ENCODE assay signal across 15 cellular contexts in genomic region chr3:157131861-157132260, GRCh38. TPM values are rescaled to one million over a fixed set of nuclear protein-coding genes. Genes with fewer than 3 reads are reported as not detected.
DNase-seq lines count a peak whose midpoint lies in the region; ATAC-seq and TF ChIP-seq lines count a peak whose summit lies in the region.
"Had no signal": no experiment of that assay in that cellular context is flagged by ENCODE, and none has a peak within 500 bp of the region (broad histone marks: within the 10 kb centered on the region; RNA-seq: fewer than 3 reads in every experiment).

No MANE protein-coding gene starts in this region.

- H3K4me3 ChIP-seq in fibroblast of the aortic adventitia (ENCODE audit: low read depth, low read length): no peak overlapping the region
- H3K4me3 ChIP-seq in thoracic aorta: no peak overlapping the region
- H3K4me3 ChIP-seq: lung, MG63 had no signal

- H3K4me1 ChIP-seq in thoracic aorta (ENCODE audit: control insufficient read depth in 1 of 2, low read depth in 2 of 2): peaks cover 31 to 84% of the 10 kb centered on the region in 2 donors

- no peak for DNase-seq in activated T-cell treated with anti-CD3 and anti-CD28 coated beads, Interleukin-2, amount 50 U/mL, for 72 hours
- DNase-seq in activated T-cell treated with anti-CD3 and anti-CD28 coated beads for 4 hours (no peak), fibroblast of the aortic adventitia (ENCODE audit: low read depth) (peak; percentile 38), thoracic aorta (ENCODE audit: low spot score) (no peak), left ventricle myocardium superior (no peak), mucosa of gallbladder (ENCODE audit: low spot score) (no peak)
- DNase-seq in activated CD4-positive, alpha-beta memory T cell treated with anti-CD3 and anti-CD28 coated beads for 36 hours: no peak
- no peak for DNase-seq in activated CD4-positive, CD25-positive, alpha-beta regulatory T cell (lab: John Stamatoyannopoulos, UW)
- DNase-seq: activated CD4-positive, alpha-beta T cell treated with anti-CD3 and anti-CD28 coated beads, Interleukin-2, amount 50 U/mL, for 48 hours; foreskin melanocyte; H9; MG63; NCI-H510A; SHP77 had no signal

- peaks cover 78% of the 10 kb centered on the region for H3K4me1 Mint-ChIP-seq in activated T-cell treated with anti-CD3 and anti-CD28 coated beads, Interleukin-2, amount 50 U/mL, for 72 hours (ENCODE audit: low read depth)
- H3K4me1 Mint-ChIP-seq in activated CD4-positive, alpha-beta memory T cell treated with anti-CD3 and anti-CD28 coated beads for 36 hours (ENCODE audit: low read depth): peaks cover 78% of the 10 kb centered on the region

- H3K36me3 ChIP-seq in thoracic aorta: no peaks in the 10 kb centered on the region
- H3K36me3 ChIP-seq: MG63 had no signal

- peak overlapping the region; percentile 7 to 52 for H3K4me3 Mint-ChIP-seq in activated T-cell treated with anti-CD3 and anti-CD28 coated beads, Interleukin-2, amount 50 U/mL, for 72 hours
- no peak overlapping the region for H3K4me3 Mint-ChIP-seq in activated CD4-positive, alpha-beta memory T cell treated with anti-CD3 and anti-CD28 coated beads for 36 hours
- H3K4me3 Mint-ChIP-seq: H9 had no signal

- H3K27ac Mint-ChIP-seq in activated T-cell treated with anti-CD3 and anti-CD28 coated beads, Interleukin-2, amount 50 U/mL, for 72 hours: peak overlapping the region; percentile 30
- peak overlapping the region; percentile 83 for H3K27ac Mint-ChIP-seq in activated CD4-positive, alpha-beta memory T cell treated with anti-CD3 and anti-CD28 coated beads for 36 hours

- no peaks in the 10 kb centered on the region for H3K27me3 ChIP-seq in thoracic aorta (replicated peaks; ENCODE audit: insufficient read depth)
- H3K27me3 ChIP-seq: MG63 had no signal

- no peak for ATAC-seq in activated T-cell treated with anti-CD3 and anti-CD28 coated beads, Interleukin-2, amount 50 U/mL, for 72 hours (replicated peaks in 1 of 2)
- ATAC-seq in thoracic aorta (ENCODE audit: insufficient number of reproducible peaks, low FRiP score, low read depth): no peak
- no peak for ATAC-seq in left ventricle myocardium superior

- no peaks in the 10 kb centered on the region for H3K27me3 Mint-ChIP-seq in activated T-cell treated with anti-CD3 and anti-CD28 coated beads, Interleukin-2, amount 50 U/mL, for 72 hours (ENCODE audit: low read depth)
- H3K27me3 Mint-ChIP-seq in activated CD4-positive, alpha-beta memory T cell treated with anti-CD3 and anti-CD28 coated beads for 36 hours: no peaks in the 10 kb centered on the region

- H3K9me3 ChIP-seq in thoracic aorta: no peaks in the 10 kb centered on the region
- H3K9me3 ChIP-seq: MG63 had no signal

- TF ChIP-seq CTCF in fibroblast of the aortic adventitia (IDR thresholded peaks at IDR 0.05; ENCODE audit: insufficient read depth, low read length) (no peak), thoracic aorta (IDR thresholded peaks at IDR 0.05) (no peak)

- CTCF ChIA-PET in activated CD4-positive, alpha-beta memory T cell treated with anti-CD3 and anti-CD28 coated beads for 36 hours (lab: Charles Lee): interaction anchor here (0.6 to 4.0 kb wide), 9 partner anchors 10 to 1084 kb away, joined by 3 to 17 read pairs (median 3); no protein-coding TSS in a partner anchor

- no peaks in the 10 kb centered on the region for H3K9me3 Mint-ChIP-seq in activated T-cell treated with anti-CD3 and anti-CD28 coated beads, Interleukin-2, amount 50 U/mL, for 72 hours
- H3K9me3 Mint-ChIP-seq in activated CD4-positive, alpha-beta memory T cell treated with anti-CD3 and anti-CD28 coated beads for 36 hours: no peaks in the 10 kb centered on the region
- H3K9me3 Mint-ChIP-seq: H9 had no signal

- POLR2A ChIA-PET in activated CD4-positive, alpha-beta memory T cell treated with anti-CD3 and anti-CD28 coated beads for 36 hours (lab: Charles Lee): interaction anchor here (1.0 to 5.7 kb wide), 3 partner anchors 11 to 456 kb away, joined by 4 to 67 read pairs (median 5); no protein-coding TSS in a partner anchor

- H3K27ac ChIP-seq in thoracic aorta: peak overlapping the region; percentile 62 to 76

- H3K36me3 Mint-ChIP-seq in activated T-cell treated with anti-CD3 and anti-CD28 coated beads, Interleukin-2, amount 50 U/mL, for 72 hours (ENCODE audit: insufficient read depth in 2 of 2): no peaks in the 10 kb centered on the region
- H3K36me3 Mint-ChIP-seq in activated CD4-positive, alpha-beta memory T cell treated with anti-CD3 and anti-CD28 coated beads for 36 hours: no peaks in the 10 kb centered on the region

- intact Hi-C loops in activated CD4-positive, alpha-beta memory T cell treated with anti-CD3 and anti-CD28 coated beads for 36 hours (cut with micrococcal nuclease): no loop called here
- intact Hi-C loops in left ventricle myocardium superior (cut with micrococcal nuclease): loop anchor here (5.0 kb wide), 1 partner anchor 45 kb away; no protein-coding TSS in a partner anchor

RNA-seq across cellular contexts. Expression of gene CCNL1, which starts 28.1 kb away (rescaled TPM):
- total RNA-seq in activated T-cell treated with anti-CD3 and anti-CD28 coated beads, Interleukin-2, amount 50 U/mL, for 72 hours: 100 to 1,000 TPM; 248 to 315 TPM
- total RNA-seq in activated CD4-positive, alpha-beta memory T cell treated with anti-CD3 and anti-CD28 coated beads for 36 hours: 100 to 1,000 TPM; 144 to 150 TPM
- 86.7 and 138 TPM in 2 replicates for total RNA-seq in fibroblast of the aortic adventitia (ENCODE audit: low replicate concordance)
- total RNA-seq in thoracic aorta: 100 to 1,000 TPM; 210 to 387 TPM
- 30.7 TPM for total RNA-seq in left ventricle myocardium superior
- total RNA-seq in mucosa of gallbladder: 96.7 TPM
